30 cellular contexts compared by ENCODE assay signal in the genomic region with DNA sequence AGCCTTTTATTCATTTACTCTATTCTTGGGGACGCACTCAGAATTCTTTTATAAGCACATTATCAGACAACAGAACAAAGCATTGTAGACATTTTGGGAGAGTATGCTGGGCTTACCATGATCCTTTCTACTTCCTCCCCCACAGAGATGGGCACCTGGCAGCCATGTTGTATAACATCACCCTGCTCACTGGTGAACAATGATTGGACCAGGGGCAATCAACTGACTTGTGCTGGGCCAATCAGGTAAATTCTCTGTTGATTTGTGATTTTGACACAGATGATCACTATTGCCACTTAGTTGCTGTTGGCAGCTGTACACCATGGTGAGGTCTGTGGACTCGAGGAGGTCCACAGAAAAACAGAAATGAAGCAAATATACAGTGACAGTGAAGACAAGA. TPM values are rescaled to one million over a fixed set of nuclear protein-coding genes. Genes with fewer than 3 reads are reported as not detected.
"Had no signal": no experiment of that assay in that cellular context is flagged by ENCODE, and none has a peak within 500 bp of the region (broad histone marks: within the 10 kb centered on the region; RNA-seq: fewer than 3 reads in every experiment).

No MANE protein-coding gene starts in this region.

- H3K27ac ChIP-seq: coronary artery, esophagus squamous epithelium, gastroesophageal sphincter, heart left ventricle, hepatocyte, neural progenitor cell, prostate gland, right atrium auricular region, testis, tibial artery had no signal

- H3K4me3 Mint-ChIP-seq: naive thymus-derived CD4-positive, alpha-beta T cell; nephron; stimulated activated memory B cell treated with anti-CD40 and anti-IgM and Interleukin-4, amounts not matched to agents 10 μg/mL and 1 μg/mL and 100 μg/mL, for 72 hours; type B pancreatic cell had no signal

- H3K27me3 ChIP-seq: esophagus squamous epithelium, gastroesophageal sphincter, hepatocyte, neural progenitor cell, right atrium auricular region, testis, tibial artery had no signal

- H3K4me2 ChIP-seq: hepatocyte, neural progenitor cell, smooth muscle cell had no signal

- H3K36me3 Mint-ChIP-seq: naive thymus-derived CD4-positive, alpha-beta T cell; neural progenitor cell; stimulated activated memory B cell treated with anti-CD40 and anti-IgM and Interleukin-4, amounts not matched to agents 10 μg/mL and 1 μg/mL and 100 μg/mL, for 72 hours had no signal

- H2AFZ ChIP-seq: hepatocyte, neural progenitor cell had no signal

- H3K9ac ChIP-seq: neural progenitor cell had no signal

- DNase-seq: dermis blood vessel endothelial cell; effector memory CD4-positive, alpha-beta T cell; erythroblast; esophagus squamous epithelium; kidney; mesendoderm; midbrain; naive thymus-derived CD4-positive, alpha-beta T cell; nucleus accumbens; stimulated activated CD4-positive, alpha-beta T cell treated with anti-CD3 and anti-CD28 coated beads, Interleukin-12 subunit alpha, Interleukin-12 subunit beta, amount 100 ng/mL, for 4 hours; stimulated activated CD4-positive, alpha-beta T cell treated with anti-CD3 and anti-CD28 coated beads, Interleukin-1b, Interleukin-23, amount 100 ng/mL, for 48 hours; stimulated activated CD4-positive, alpha-beta T cell treated with anti-CD3 and anti-CD28 coated beads, Interleukin-4, amount 100 ng/mL, for 24 hours; stimulated activated naive CD8-positive, alpha-beta T cell treated with anti-CD3 and anti-CD28 coated beads, Interleukin-15, Interleukin-2, amounts not matched to agents 100 U/mL and 50 U/mL, for 24 hours; substantia nigra; testis; tibial artery had no signal

- H3K4me1 Mint-ChIP-seq: naive thymus-derived CD4-positive, alpha-beta T cell; nephron; stimulated activated memory B cell treated with anti-CD40 and anti-IgM and Interleukin-4, amounts not matched to agents 10 μg/mL and 1 μg/mL and 100 μg/mL, for 72 hours had no signal

- H3K36me3 ChIP-seq: esophagus squamous epithelium, gastroesophageal sphincter, heart left ventricle, neural progenitor cell, prostate gland, right atrium auricular region, tibial artery had no signal

- FAIRE-seq: kidney had no signal

- H3K27ac Mint-ChIP-seq: naive thymus-derived CD4-positive, alpha-beta T cell; nephron; neural progenitor cell; stimulated activated memory B cell treated with anti-CD40 and anti-IgM and Interleukin-4, amounts not matched to agents 10 μg/mL and 1 μg/mL and 100 μg/mL, for 72 hours; type B pancreatic cell had no signal

- H3K4me1 ChIP-seq: gastroesophageal sphincter, prostate gland, right atrium auricular region, testis, tibial artery had no signal

- ATAC-seq: heart left ventricle; naive thymus-derived CD4-positive, alpha-beta T cell; sciatic nerve; stimulated activated memory B cell treated with anti-CD40 and anti-IgM and Interleukin-4, amounts not matched to agents 10 μg/mL and 1 μg/mL and 100 μg/mL, for 72 hours; stimulated activated naive CD8-positive, alpha-beta T cell treated with anti-CD3 and anti-CD28 coated beads, Interleukin-15, Interleukin-2, amounts not matched to agents 100 U/mL and 50 U/mL, for 24 hours had no signal

- H3K4me3 ChIP-seq: coronary artery, esophagus squamous epithelium, gastroesophageal sphincter, heart left ventricle, hepatocyte, neural progenitor cell, prostate gland, right atrium auricular region, smooth muscle cell, testis, tibial artery had no signal

- H3K79me2 ChIP-seq: hepatocyte had no signal

- H3K9me3 ChIP-seq: esophagus squamous epithelium, gastroesophageal sphincter, heart left ventricle, prostate gland, right atrium auricular region, testis, tibial artery had no signal

- H3K9me3 Mint-ChIP-seq: nephron; neural progenitor cell; stimulated activated memory B cell treated with anti-CD40 and anti-IgM and Interleukin-4, amounts not matched to agents 10 μg/mL and 1 μg/mL and 100 μg/mL, for 72 hours had no signal

RNA-seq across cellular contexts. Expression of gene WNT2, which starts 43.7 kb away (rescaled TPM):
- total RNA-seq: dermis blood vessel endothelial cell; esophagus squamous epithelium; lung microvascular endothelial cell; mucosa of gallbladder; naive thymus-derived CD4-positive, alpha-beta T cell had no signal
- polyA plus RNA-seq: naive thymus-derived CD4-positive, alpha-beta T cell had no signal
